Comparison of ENCODE assay signal across 9 cellular contexts in the genomic region with DNA sequence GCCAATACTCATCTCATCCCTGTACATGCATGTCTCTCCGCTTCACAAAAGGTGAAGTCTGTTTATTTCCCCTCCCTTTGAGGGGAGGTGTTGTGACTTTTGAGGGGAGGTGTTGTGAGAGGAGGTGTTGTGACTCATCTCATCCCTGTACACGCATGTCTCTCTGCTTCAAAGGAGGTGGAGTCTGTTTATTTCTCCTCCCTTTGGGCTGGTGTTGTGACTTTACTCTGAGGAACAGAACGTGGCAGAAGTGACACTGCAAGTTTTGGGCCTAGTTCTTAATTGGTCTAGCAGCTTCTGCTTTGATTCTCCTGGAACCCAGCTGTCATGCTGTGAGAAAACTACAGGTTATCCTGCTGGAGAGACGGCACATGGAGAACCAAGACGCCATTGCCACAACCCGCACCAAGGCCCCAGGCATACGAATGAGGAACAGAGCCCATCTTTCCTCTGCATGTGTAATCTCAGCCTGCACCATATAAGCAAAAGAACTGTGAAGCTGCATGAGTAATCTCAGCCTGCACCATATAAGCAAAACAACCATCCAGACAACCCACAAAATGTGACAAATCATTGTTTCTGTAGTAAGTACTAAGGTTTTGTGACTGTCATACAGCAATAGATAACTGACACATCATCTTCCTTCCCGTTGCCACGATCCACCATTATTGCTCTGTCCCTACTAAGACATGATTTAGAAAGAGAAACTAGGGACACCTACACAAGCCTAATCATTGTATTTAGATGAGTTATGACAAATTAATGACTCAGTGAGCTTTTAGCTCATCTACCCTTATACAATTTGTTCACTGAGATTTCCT. TPM values are rescaled to one million over a fixed set of nuclear protein-coding genes. Genes with fewer than 3 reads are reported as not detected.
DNase-seq lines count a peak whose midpoint lies in the region; ATAC-seq, FAIRE-seq and TF ChIP-seq lines count a peak whose summit lies in the region.
"Had no signal": no experiment of that assay in that cellular context is flagged by ENCODE, and none has a peak within 500 bp of the region (broad histone marks: within the 10 kb centered on the region; RNA-seq: fewer than 3 reads in every experiment).

No MANE protein-coding gene starts in this region.

- DNase-seq in activated CD4-positive, alpha-beta T cell treated with anti-CD3 and anti-CD28 coated beads for 36 hours = peak; percentile 72
- no peak for DNase-seq in activated CD4-positive, alpha-beta T cell treated with anti-CD3 and anti-CD28 coated beads for 1 hour
- DNase-seq in brain microvascular endothelial cell (peak; percentile 54), frontal cortex (ENCODE audit: low spot score in 2 of 2) (no peak), inferior parietal cortex (ENCODE audit: extremely low spot score) (no peak), SK-N-SH (no peak)

- WGBS in SK-N-SH (ENCODE audit: low lambda C conversion rate) = 87% methylated on average over 9 of the region's 9 CpGs

- H2AFZ ChIP-seq in SK-N-SH (ENCODE audit: low read depth) = no peak overlapping the region

- TF ChIP-seq RAD21 in SK-N-SH (IDR thresholded peaks at IDR 0.05; ENCODE audit: low read length) = no peak

- H3K4me2 ChIP-seq in SK-N-SH = no peak overlapping the region

- no peak for TF ChIP-seq EP300 in SK-N-SH (IDR thresholded peaks at IDR 0.05; ENCODE audit: borderline replicate concordance in 1 of 2, low read depth in 1 of 2, low read length in 1 of 2)

- H3K4me3 ChIP-seq in brain microvascular endothelial cell (ENCODE audit: low read depth, low read length) (no peak overlapping the region), SK-N-SH (ENCODE audit: low read depth in 2 of 2, low read length in 1 of 2) (no peak overlapping the region)
- H3K4me3 ChIP-seq: A549 had no signal

- no peak overlapping the region for H3K9ac ChIP-seq in SK-N-SH

- H3K27me3 ChIP-seq in brain microvascular endothelial cell (replicated peaks) = no peaks in the 10 kb centered on the region
- H3K27me3 ChIP-seq in SK-N-SH (ENCODE audit: insufficient read depth) = no peaks in the 10 kb centered on the region

- H3K9me3 ChIP-seq in SK-N-SH = no peaks in the 10 kb centered on the region
- H3K9me3 ChIP-seq: A549 had no signal

- TF ChIP-seq CTCF in brain microvascular endothelial cell (IDR thresholded peaks at IDR 0.05; ENCODE audit: low read depth, low read length, missing control alignments) (no peak), SK-N-SH (IDR thresholded peaks at IDR 0.05) (no peak)

- H3K9me3 Mint-ChIP-seq in activated CD4-positive, alpha-beta T cell treated with anti-CD3 and anti-CD28 coated beads for 36 hours (ENCODE audit: low read depth) = peaks cover 2% of the 10 kb centered on the region
- no peaks in the 10 kb centered on the region for H3K9me3 Mint-ChIP-seq in stimulated activated memory B cell treated with anti-CD40 and anti-IgM and Interleukin-4, amounts not matched to agents 10 μg/mL and 1 μg/mL and 100 μg/mL, for 72 hours

- peak overlapping the region; percentile 28 for H3K4me3 Mint-ChIP-seq in activated CD4-positive, alpha-beta T cell treated with anti-CD3 and anti-CD28 coated beads for 36 hours
- H3K4me3 Mint-ChIP-seq in stimulated activated memory B cell treated with anti-CD40 and anti-IgM and Interleukin-4, amounts not matched to agents 10 μg/mL and 1 μg/mL and 100 μg/mL, for 72 hours = no peak overlapping the region

- ATAC-seq in activated CD4-positive, alpha-beta T cell treated with anti-CD3 and anti-CD28 coated beads for 36 hours = peak; percentile 90
- peak; percentile 48 for ATAC-seq in HG03432 (IDR thresholded peaks at IDR 0.05; ENCODE audit: unreplicated experiment)
- ATAC-seq in stimulated activated memory B cell treated with anti-CD40 and anti-IgM and Interleukin-4, amounts not matched to agents 10 μg/mL and 1 μg/mL and 100 μg/mL, for 72 hours = peak; percentile 78
- ATAC-seq: A549 had no signal

- intact Hi-C loops in activated CD4-positive, alpha-beta T cell treated with anti-CD3 and anti-CD28 coated beads for 36 hours (cut with DNase I, micrococcal nuclease) = loop anchor here (1.0 to 10.0 kb wide), 11 partner anchors 22 to 1250 kb away; a partner anchor contains a TSS

- in situ Hi-C loops in brain microvascular endothelial cell (cut with HindIII; ENCODE audit: low pct_ligation_motif_present, low sequenced_read_pairs) = no loop called here

- H3K4me1 Mint-ChIP-seq in activated CD4-positive, alpha-beta T cell treated with anti-CD3 and anti-CD28 coated beads for 36 hours = peaks cover 27% of the 10 kb centered on the region
- H3K4me1 Mint-ChIP-seq in stimulated activated memory B cell treated with anti-CD40 and anti-IgM and Interleukin-4, amounts not matched to agents 10 μg/mL and 1 μg/mL and 100 μg/mL, for 72 hours = peaks cover 29% of the 10 kb centered on the region

- CTCF ChIA-PET in activated CD4-positive, alpha-beta T cell treated with anti-CD3 and anti-CD28 coated beads for 36 hours (lab: Charles Lee) = interaction anchor here (0.8 to 2.4 kb wide), 8 partner anchors 19 to 251 kb away, joined by 3 to 10 read pairs (median 4); a partner anchor contains a TSS
- CTCF ChIA-PET in SK-N-SH (lab: Yijun Ruan, JAX) = interaction anchor here (1.0 kb wide), 1 partner anchor 32 kb away, joined by 3 read pairs; no protein-coding TSS in a partner anchor

- peak overlapping the region; percentile 92 for H3K27ac Mint-ChIP-seq in activated CD4-positive, alpha-beta T cell treated with anti-CD3 and anti-CD28 coated beads for 36 hours
- peak overlapping the region; percentile 72 for H3K27ac Mint-ChIP-seq in stimulated activated memory B cell treated with anti-CD40 and anti-IgM and Interleukin-4, amounts not matched to agents 10 μg/mL and 1 μg/mL and 100 μg/mL, for 72 hours

- POLR2A ChIA-PET in activated CD4-positive, alpha-beta T cell treated with anti-CD3 and anti-CD28 coated beads for 36 hours (lab: Charles Lee) = interaction anchor here (0.6 to 2.3 kb wide), 6 partner anchors 31 to 456 kb away, joined by 3 to 9 read pairs (median 4); a partner anchor contains a TSS
- POLR2A ChIA-PET in SK-N-SH (lab: Yijun Ruan, JAX) = no interaction called here

- no peak for FAIRE-seq in frontal cortex (lab: Jason Lieb, UNC)
- FAIRE-seq: A549 had no signal

- H3K79me2 ChIP-seq in SK-N-SH (ENCODE audit: insufficient read depth) = no peaks in the 10 kb centered on the region; the same call in 1 of the 2 replicates

- H4K20me1 ChIP-seq in SK-N-SH (ENCODE audit: insufficient read depth) = no peaks in the 10 kb centered on the region

- peaks cover 25% of the 10 kb centered on the region for H3K36me3 Mint-ChIP-seq in activated CD4-positive, alpha-beta T cell treated with anti-CD3 and anti-CD28 coated beads for 36 hours (ENCODE audit: low read depth)
- H3K36me3 Mint-ChIP-seq in stimulated activated memory B cell treated with anti-CD40 and anti-IgM and Interleukin-4, amounts not matched to agents 10 μg/mL and 1 μg/mL and 100 μg/mL, for 72 hours = peaks cover 35% of the 10 kb centered on the region

- peaks cover 3% of the 10 kb centered on the region for H3F3A ChIP-seq in SK-N-SH (replicated peaks; ENCODE audit: insufficient read depth)

- no peaks in the 10 kb centered on the region for H3K4me1 ChIP-seq in SK-N-SH (ENCODE audit: control insufficient read depth in 1 of 2, insufficient read depth in 2 of 2, low read depth in 1 of 2, low read length in 1 of 2)

- no peaks in the 10 kb centered on the region for H3K9me2 ChIP-seq in SK-N-SH

- no peaks in the 10 kb centered on the region for H3K36me3 ChIP-seq in brain microvascular endothelial cell (replicated peaks)
- peaks cover 0 to 3% of the 10 kb centered on the region in 2 experiments for H3K36me3 ChIP-seq in SK-N-SH (replicated peaks in 1 of 2; ENCODE audit: control insufficient read depth in 1 of 2, insufficient read depth in 2 of 2, low read length in 1 of 2)

- no peaks in the 10 kb centered on the region for H3K27me3 Mint-ChIP-seq in activated CD4-positive, alpha-beta T cell treated with anti-CD3 and anti-CD28 coated beads for 36 hours
- no peaks in the 10 kb centered on the region for H3K27me3 Mint-ChIP-seq in stimulated activated memory B cell treated with anti-CD40 and anti-IgM and Interleukin-4, amounts not matched to agents 10 μg/mL and 1 μg/mL and 100 μg/mL, for 72 hours

- H3K27ac ChIP-seq in brain microvascular endothelial cell (peak overlapping the region; percentile 22), SK-N-SH (ENCODE audit: low read depth in 2 of 2, low read length in 1 of 2) (peak overlapping the region in 1 of 2 experiments; percentile 3; a peak in 1 of 4 replicates)

TF ChIP-seq in SK-N-SH, 30 proteins besides CTCF, POLR2A, EP300 and RAD21 (continues in another document):
- TF ChIP-seq SMC3 (IDR thresholded peaks at IDR 0.05; ENCODE audit: low read depth, low read length) (no peak), FOXJ3 (CRISPR knock-in tag; IDR thresholded peaks at IDR 0.05) (no peak), RFX5 (IDR thresholded peaks at IDR 0.05; ENCODE audit: low read length) (no peak), TCF12 (IDR thresholded peaks at IDR 0.05) (no peak), CHD2 (IDR thresholded peaks at IDR 0.05; ENCODE audit: low read length, partially characterized antibody) (no peak), ELF1 (IDR thresholded peaks at IDR 0.05) (no peak)
- TF ChIP-seq, protein P1, sequence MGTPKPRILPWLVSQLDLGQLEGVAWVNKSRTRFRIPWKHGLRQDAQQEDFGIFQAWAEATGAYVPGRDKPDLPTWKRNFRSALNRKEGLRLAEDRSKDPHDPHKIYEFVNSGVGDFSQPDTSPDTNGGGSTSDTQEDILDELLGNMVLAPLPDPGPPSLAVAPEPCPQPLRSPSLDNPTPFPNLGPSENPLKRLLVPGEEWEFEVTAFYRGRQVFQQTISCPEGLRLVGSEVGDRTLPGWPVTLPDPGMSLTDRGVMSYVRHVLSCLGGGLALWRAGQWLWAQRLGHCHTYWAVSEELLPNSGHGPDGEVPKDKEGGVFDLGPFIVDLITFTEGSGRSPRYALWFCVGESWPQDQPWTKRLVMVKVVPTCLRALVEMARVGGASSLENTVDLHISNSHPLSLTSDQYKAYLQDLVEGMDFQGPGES (IDR thresholded peaks at IDR 0.05; ENCODE audit: low read depth, low read length) = no peak

RNA-seq across cellular contexts. Expression of a gene that starts 30.0 kb away (rescaled TPM):
- 1 to 10 TPM; 3.0 to 4.6 TPM for total RNA-seq in activated CD4-positive, alpha-beta T cell treated with anti-CD3 and anti-CD28 coated beads for 36 hours
- total RNA-seq in frontal cortex = 3.3 TPM
- polyA plus RNA-seq in SK-N-SH (2012; rRNA removed) = 1.1 and 1.4 TPM in 2 replicates
- 1.6 TPM in 2 replicates for polyA plus RNA-seq in SK-N-SH (2012; cell fraction: cytosol; rRNA removed)
- polyA plus RNA-seq in SK-N-SH (2012; cell fraction: nucleus; rRNA removed) = 0.54 and 1.1 TPM in 2 replicates

RNA-seq across cellular contexts. Expression of a gene that starts 31.2 kb away (rescaled TPM):
- 10 to 100 TPM; 31.1 to 47.5 TPM for total RNA-seq in activated CD4-positive, alpha-beta T cell treated with anti-CD3 and anti-CD28 coated beads for 36 hours
- 93.8 TPM for total RNA-seq in frontal cortex
- 4.0 and 6.3 TPM in 2 replicates for polyA plus RNA-seq in SK-N-SH (2012; rRNA removed)
- polyA plus RNA-seq in SK-N-SH (2012; cell fraction: cytosol; rRNA removed) = 6.8 and 7.2 TPM in 2 replicates
- polyA plus RNA-seq in SK-N-SH (2012; cell fraction: nucleus; rRNA removed) = 1.9 and 5.5 TPM in 2 replicates

Comparison
In these comparisons a context has a peak if more than half of its experiments do, and no peak if none do; other contexts are left out.
1. DNase-seq: peak in activated CD4-positive, alpha-beta T cell treated with anti-CD3 and anti-CD28 coated beads for 36 hours (single experiment) and brain microvascular endothelial cell (single experiment); none in activated CD4-positive, alpha-beta T cell treated with anti-CD3 and anti-CD28 coated beads for 1 hour (single experiment), frontal cortex (0 of 2), inferior parietal cortex (single experiment) and SK-N-SH (single experiment).
2. Peak in every context shown above with its lines, with median percentiles within 50 percentile points of each other: ATAC-seq.